In genomic region chr16:81121474-81121990, GRCh38 we compare ENCODE assay signal across 2 cellular contexts.
TF ChIP-seq lines count a peak whose summit lies in the region.

No MANE protein-coding gene starts in this region.

TF ChIP-seq in HepG2, 621 proteins besides CTCF, POLR2A, EP300 and RAD21:
- no peak for TF ChIP-seq HMGA1 (CRISPR knock-in tag; conservative IDR thresholded peaks at IDR 0.05)
- peak; percentile 92 for TF ChIP-seq ZBTB33 (CRISPR knock-in tag; IDR thresholded peaks at IDR 0.05)
- TF ChIP-seq STAT5B (CRISPR knock-in tag; IDR thresholded peaks at IDR 0.05): no peak
- TF ChIP-seq GLMP (CRISPR knock-in tag; IDR thresholded peaks at IDR 0.05; ENCODE audit: borderline replicate concordance): no peak
- no peak for TF ChIP-seq ZNF629 (CRISPR knock-in tag; conservative IDR thresholded peaks at IDR 0.05)

TF ChIP-seq in H1, 55 proteins besides CTCF, POLR2A, EP300 and RAD21:
- TF ChIP-seq SP4 (IDR thresholded peaks at IDR 0.05; ENCODE audit: low read length) (no peak), RNF2 (IDR thresholded peaks at IDR 0.05; ENCODE audit: borderline replicate concordance, low read depth, low read length, missing control alignments, poor library complexity, severe bottlenecking) (no peak), TAF1 (IDR thresholded peaks at IDR 0.05; ENCODE audit: low read depth, low read length) (no peak), BCL11A (IDR thresholded peaks at IDR 0.05; ENCODE audit: low read depth in 2 of 2, low read length in 2 of 2) (no peak), ATF3 (IDR thresholded peaks at IDR 0.05; ENCODE audit: insufficient read depth, low read depth, low read length) (no peak), RFX5 (IDR thresholded peaks at IDR 0.05; ENCODE audit: borderline replicate concordance, low read depth, low read length) (no peak), RXRA (IDR thresholded peaks at IDR 0.05; ENCODE audit: insufficient read depth, low read depth, low read length) (no peak), JUN (IDR thresholded peaks at IDR 0.05; ENCODE audit: low read depth, low read length) (no peak), TCF12 (IDR thresholded peaks at IDR 0.05; ENCODE audit: low read depth, low read length) (no peak), TBP (IDR thresholded peaks at IDR 0.05; ENCODE audit: low read depth, low read length) (no peak), CBX5 (IDR thresholded peaks at IDR 0.05; ENCODE audit: low read depth, low read length) (no peak), E2F6 (IDR thresholded peaks at IDR 0.05) (no peak)
